10 cellular contexts compared by ENCODE assay signal in genomic region chr20:36466089-36466488, GRCh38.
DNase-seq lines count a peak whose midpoint lies in the region; ATAC-seq and TF ChIP-seq lines count a peak whose summit lies in the region.
"Had no signal": no experiment of that assay in that cellular context is flagged by ENCODE, and none has a peak within 500 bp of the region (broad histone marks: within the 10 kb centered on the region; RNA-seq: fewer than 3 reads in every experiment).

No MANE protein-coding gene starts in this region.

- H3K27ac ChIP-seq in lower lobe of right lung (peak overlapping the region; percentile 90), testis (peak overlapping the region; percentile 7 to 66)

- peaks cover 83% of the 10 kb centered on the region for H3K4me1 ChIP-seq in lower lobe of right lung
- peaks cover 59% of the 10 kb centered on the region for H3K4me1 ChIP-seq in testis

- no peak for TF ChIP-seq POLR2A in testis (IDR thresholded peaks at IDR 0.05)

- H3K27me3 ChIP-seq in lower lobe of right lung (ENCODE audit: low read depth) (no peaks in the 10 kb centered on the region), testis (no peaks in the 10 kb centered on the region)

- H3K36me3 ChIP-seq in lower lobe of right lung (peaks cover 3% of the 10 kb centered on the region), testis (ENCODE audit: low read depth, missing control alignments) (no peaks in the 10 kb centered on the region)

- DNase-seq in activated T-cell treated with anti-CD3 and anti-CD28 coated beads, Interleukin-2, amount 50 U/mL, for 24 hours: no peak
- DNase-seq in activated T-cell treated with anti-CD3 and anti-CD28 coated beads for 4 hours: no peak
- no peak for DNase-seq in lower lobe of right lung
- DNase-seq in testis: no peak
- DNase-seq in NCI-H2081 (lab: John Stamatoyannopoulos, UW): no peak
- DNase-seq in SK-N-DZ (ENCODE audit: low spot score): no peak
- no peak for DNase-seq in iPS-NIHi11 (ENCODE audit: low spot score)
- DNase-seq: AML-193, NCI-H1436 treated with DMSO at 0.1 percent for 48 hours had no signal

- intact Hi-C loops in lower lobe of right lung (cut with DNase I): no loop called here
- intact Hi-C loops in testis (cut with DNase I; ENCODE audit: low total_unique reads): no loop called here

- H3K4me3 Mint-ChIP-seq in activated T-cell treated with anti-CD3 and anti-CD28 coated beads, Interleukin-2, amount 50 U/mL, for 24 hours: peak overlapping the region; percentile 24
- peak overlapping the region; percentile 93 for H3K4me3 Mint-ChIP-seq in activated T-helper 17 cell treated with anti-CD3 and anti-CD28 coated beads, Interleukin-2, amount 50 U/mL, for 72 hours

- no peaks in the 10 kb centered on the region for H3K9me3 Mint-ChIP-seq in activated T-cell treated with anti-CD3 and anti-CD28 coated beads, Interleukin-2, amount 50 U/mL, for 24 hours
- no peaks in the 10 kb centered on the region for H3K9me3 Mint-ChIP-seq in activated T-helper 17 cell treated with anti-CD3 and anti-CD28 coated beads, Interleukin-2, amount 50 U/mL, for 72 hours

- peaks cover 2% of the 10 kb centered on the region for H3K36me3 Mint-ChIP-seq in activated T-cell treated with anti-CD3 and anti-CD28 coated beads, Interleukin-2, amount 50 U/mL, for 24 hours (ENCODE audit: low read depth)
- H3K36me3 Mint-ChIP-seq in activated T-helper 17 cell treated with anti-CD3 and anti-CD28 coated beads, Interleukin-2, amount 50 U/mL, for 72 hours (ENCODE audit: low read depth): peaks cover 13% of the 10 kb centered on the region

- peak overlapping the region; percentile 85 for H3K27ac Mint-ChIP-seq in activated T-cell treated with anti-CD3 and anti-CD28 coated beads, Interleukin-2, amount 50 U/mL, for 24 hours
- H3K27ac Mint-ChIP-seq in activated T-helper 17 cell treated with anti-CD3 and anti-CD28 coated beads, Interleukin-2, amount 50 U/mL, for 72 hours: peak overlapping the region; percentile 83

- H3K27me3 Mint-ChIP-seq in activated T-cell treated with anti-CD3 and anti-CD28 coated beads, Interleukin-2, amount 50 U/mL, for 24 hours: no peaks in the 10 kb centered on the region
- no peaks in the 10 kb centered on the region for H3K27me3 Mint-ChIP-seq in activated T-helper 17 cell treated with anti-CD3 and anti-CD28 coated beads, Interleukin-2, amount 50 U/mL, for 72 hours

- TF ChIP-seq CTCF in lower lobe of right lung (IDR thresholded peaks at IDR 0.05) (no peak), testis (IDR thresholded peaks at IDR 0.05) (no peak)

- H3K4me3 ChIP-seq in lower lobe of right lung (no peak overlapping the region), testis (no peak overlapping the region)

- H3K9me3 ChIP-seq in lower lobe of right lung: no peaks in the 10 kb centered on the region
- no peaks in the 10 kb centered on the region for H3K9me3 ChIP-seq in testis

- ATAC-seq in activated T-helper 17 cell treated with anti-CD3 and anti-CD28 coated beads, Interleukin-2, amount 50 U/mL, for 72 hours (replicated peaks): peak; percentile 45
- no peak for ATAC-seq in lower lobe of right lung

- peaks cover 80% of the 10 kb centered on the region for H3K4me1 Mint-ChIP-seq in activated T-cell treated with anti-CD3 and anti-CD28 coated beads, Interleukin-2, amount 50 U/mL, for 24 hours (ENCODE audit: low read depth)
- H3K4me1 Mint-ChIP-seq in activated T-helper 17 cell treated with anti-CD3 and anti-CD28 coated beads, Interleukin-2, amount 50 U/mL, for 72 hours: peaks cover 35% of the 10 kb centered on the region

- WGBS in testis, 2 donors: 25 to 26% methylated on average over 3 of the region's 3 CpGs
